In genomic region chr3:193190387-193190786, GRCh38 we compare ENCODE assay signal across 2 cellular contexts.
TF ChIP-seq lines count a peak whose summit lies in the region.

No MANE protein-coding gene starts in this region.

TF ChIP-seq in HCT116, 20 proteins besides CTCF, POLR2A, EP300 and RAD21:
- TF ChIP-seq ZBTB33 (IDR thresholded peaks at IDR 0.05; ENCODE audit: extremely low read depth, insufficient replicate concordance, low read length), result no peak
- no peak for TF ChIP-seq YY1 (IDR thresholded peaks at IDR 0.05; ENCODE audit: extremely low read depth, insufficient replicate concordance, low read depth, low read length)
- TF ChIP-seq SIN3A (IDR thresholded peaks at IDR 0.05; ENCODE audit: low read depth), result no peak
- TF ChIP-seq ELF1 (IDR thresholded peaks at IDR 0.05; ENCODE audit: borderline replicate concordance, low read depth), result no peak
- TF ChIP-seq REST (IDR thresholded peaks at IDR 0.05; ENCODE audit: low read depth), result no peak
- TF ChIP-seq EGR1 (IDR thresholded peaks at IDR 0.05; ENCODE audit: low read depth), result no peak
- no peak for TF ChIP-seq CBX3 (IDR thresholded peaks at IDR 0.05; ENCODE audit: low read depth)
- no peak for TF ChIP-seq MAX (IDR thresholded peaks at IDR 0.05)
- no peak for TF ChIP-seq SRF (IDR thresholded peaks at IDR 0.05; ENCODE audit: low read depth)
- TF ChIP-seq EZH2phosphoT487 (IDR thresholded peaks at IDR 0.05; ENCODE audit: borderline replicate concordance), result no peak
- TF ChIP-seq ZNF274 (IDR thresholded peaks at IDR 0.05; ENCODE audit: low read depth, low read length), result no peak
- no peak for TF ChIP-seq FOSL1 (IDR thresholded peaks at IDR 0.05; ENCODE audit: low read depth)
- TF ChIP-seq POLR2AphosphoS5 (IDR thresholded peaks at IDR 0.05; ENCODE audit: low read depth, low read length), result no peak
- TF ChIP-seq EZH2 (IDR thresholded peaks at IDR 0.05), result no peak
- no peak for TF ChIP-seq ATF3 (IDR thresholded peaks at IDR 0.05)
- TF ChIP-seq CEBPB (IDR thresholded peaks at IDR 0.05; ENCODE audit: low read depth), result no peak
- TF ChIP-seq TCF7L2 (IDR thresholded peaks at IDR 0.05; ENCODE audit: borderline replicate concordance, extremely low read depth, insufficient read depth, insufficient read length), result no peak
- TF ChIP-seq ZFX (IDR thresholded peaks at IDR 0.05), result no peak
- TF ChIP-seq SP1 (IDR thresholded peaks at IDR 0.05; ENCODE audit: low read depth), result no peak
TF ChIP-seq in HCT116: peak in this region for 0.

TF ChIP-seq in GM12878, 131 proteins besides CTCF, POLR2A, EP300 and RAD21 (continued from another document):
- no peak for TF ChIP-seq ZBTB33 (IDR thresholded peaks at IDR 0.05)
- TF ChIP-seq TARDBP (IDR thresholded peaks at IDR 0.05; ENCODE audit: borderline replicate concordance), result no peak
- no peak for TF ChIP-seq SMARCA5 (IDR thresholded peaks at IDR 0.05)
- no peak for TF ChIP-seq PML (IDR thresholded peaks at IDR 0.05; ENCODE audit: low read length)
TF ChIP-seq in GM12878: peak in this region for 0.
